9 cellular contexts compared by ENCODE assay signal in the genomic region with DNA sequence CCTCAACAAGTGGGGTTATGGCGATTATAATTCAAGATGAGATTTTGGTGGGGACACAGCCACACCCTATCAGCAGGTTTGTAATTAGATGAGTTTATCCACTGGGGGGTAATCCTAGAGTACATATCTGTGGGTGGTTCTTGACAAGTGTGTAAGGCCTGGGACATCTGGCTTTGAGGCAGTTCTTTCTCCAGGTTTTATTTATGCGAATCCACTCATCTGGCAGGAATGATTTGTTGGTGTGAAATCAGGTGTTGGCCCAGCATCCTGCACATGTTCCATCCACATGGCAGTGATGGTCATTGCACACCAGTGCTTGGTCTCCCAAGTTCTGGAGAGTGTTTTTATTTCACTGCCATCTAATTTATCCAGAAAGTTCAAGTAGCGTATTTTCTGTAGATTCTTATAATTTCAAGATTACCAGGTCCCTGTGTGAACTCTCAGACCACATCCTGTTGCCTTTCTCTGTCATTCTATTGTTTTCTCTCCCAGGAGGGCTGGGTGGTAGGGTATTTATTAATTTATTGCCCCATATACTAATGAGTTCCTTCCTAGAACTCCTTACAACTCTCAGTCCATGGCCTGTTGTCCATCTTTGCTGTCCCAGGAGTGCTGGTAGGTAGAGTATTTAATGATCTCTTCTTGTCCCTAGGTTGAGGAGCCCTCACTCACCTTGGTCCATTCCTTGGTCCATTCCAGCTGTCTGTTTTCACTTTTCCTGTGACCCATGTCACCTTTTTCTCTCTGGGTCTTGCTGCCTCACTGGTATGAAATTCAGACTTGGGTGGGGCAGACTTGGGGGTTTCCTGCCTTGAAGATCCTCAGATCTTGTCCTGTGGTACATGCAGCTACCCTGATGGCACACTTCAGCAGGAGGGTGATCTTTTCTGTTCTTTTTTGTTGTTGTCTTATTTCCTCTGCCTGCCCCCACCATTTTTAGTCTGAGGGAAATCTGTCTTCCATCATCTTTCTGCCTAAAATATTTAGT. TPM values are rescaled to one million over a fixed set of nuclear protein-coding genes. Genes with fewer than 3 reads are reported as not detected.
A peak's percentile ranks its signal among the peaks of the same experiment; 100 is the strongest.
DNase-seq lines count a peak whose midpoint lies in the region; ATAC-seq and TF ChIP-seq lines count a peak whose summit lies in the region.
"Had no signal": no experiment of that assay in that cellular context is flagged by ENCODE, and none has a peak within 500 bp of the region (broad histone marks: within the 10 kb centered on the region; RNA-seq: fewer than 3 reads in every experiment).

No MANE protein-coding gene starts in this region.

- POLR2A ChIA-PET in activated CD4-positive, alpha-beta T cell treated with anti-CD3 and anti-CD28 coated beads, Interleukin-2, amount 10 ng/mL, durations not matched to agents 7 days and 5 days (lab: Charles Lee), result no interaction called here

- CTCF ChIA-PET in activated CD4-positive, alpha-beta T cell treated with anti-CD3 and anti-CD28 coated beads, Interleukin-2, amount 10 ng/mL, durations not matched to agents 7 days and 5 days (lab: Charles Lee), result interaction anchor here (0.7 kb wide), 1 partner anchor 8 kb away, joined by 3 read pairs; no protein-coding TSS in a partner anchor

- peaks cover 33% of the 10 kb centered on the region for H3K4me1 ChIP-seq in vagina

- H3K9me3 Mint-ChIP-seq in activated CD4-positive, alpha-beta T cell treated with anti-CD3 and anti-CD28 coated beads, Interleukin-2, amount 10 ng/mL, durations not matched to agents 7 days and 5 days, result peaks cover 5% of the 10 kb centered on the region
- no peaks in the 10 kb centered on the region for H3K9me3 Mint-ChIP-seq in activated T-cell treated with anti-CD3 and anti-CD28 coated beads, Interleukin-2, amount 50 U/mL, for 4 hours
- H3K9me3 Mint-ChIP-seq in nephron progenitor cell, result peaks cover 36% of the 10 kb centered on the region

- H3K27me3 Mint-ChIP-seq in activated CD4-positive, alpha-beta T cell treated with anti-CD3 and anti-CD28 coated beads, Interleukin-2, amount 10 ng/mL, durations not matched to agents 7 days and 5 days, result no peaks in the 10 kb centered on the region
- H3K27me3 Mint-ChIP-seq in activated T-cell treated with anti-CD3 and anti-CD28 coated beads, Interleukin-2, amount 50 U/mL, for 4 hours (ENCODE audit: low read depth), result no peaks in the 10 kb centered on the region
- H3K27me3 Mint-ChIP-seq in nephron progenitor cell (ENCODE audit: low read depth, poor library complexity), result no peaks in the 10 kb centered on the region

- no peak overlapping the region for H3K27ac ChIP-seq in vagina

- peak; percentile 47 for DNase-seq in activated CD4-positive, alpha-beta T cell treated with anti-CD3 and anti-CD28 coated beads, Interleukin-2, amount 10 ng/mL, durations not matched to agents 7 days and 5 days
- DNase-seq in activated CD4-positive, alpha-beta T cell treated with anti-CD3 and anti-CD28 coated beads for 1 hour, result no peak
- DNase-seq in activated T-cell treated with anti-CD3 and anti-CD28 coated beads, Interleukin-2, amount 50 U/mL, for 4 hours, result peak; percentile 12
- DNase-seq in nephron progenitor cell (no peak), NCI-H2107 (lab: John Stamatoyannopoulos, UW) (no peak), vagina (ENCODE audit: extremely low spot score in 2 of 2) (no peak), CD1c-positive myeloid dendritic cell (ENCODE audit: extremely low spot score) (no peak)
- DNase-seq: dermis blood vessel endothelial cell had no signal

- ATAC-seq in HG03108 (IDR thresholded peaks at IDR 0.05; ENCODE audit: unreplicated experiment), result peak; percentile 71
- ATAC-seq in activated T-cell treated with anti-CD3 and anti-CD28 coated beads, Interleukin-2, amount 50 U/mL, for 4 hours, result peak; percentile 48 to 60

- H3K36me3 ChIP-seq in vagina, result peaks cover 0 to 7% of the 10 kb centered on the region in 2 donors

- peaks cover 66% of the 10 kb centered on the region for H3K4me1 Mint-ChIP-seq in activated CD4-positive, alpha-beta T cell treated with anti-CD3 and anti-CD28 coated beads, Interleukin-2, amount 10 ng/mL, durations not matched to agents 7 days and 5 days
- peaks cover 78% of the 10 kb centered on the region for H3K4me1 Mint-ChIP-seq in activated T-cell treated with anti-CD3 and anti-CD28 coated beads, Interleukin-2, amount 50 U/mL, for 4 hours (ENCODE audit: low read depth)
- H3K4me1 Mint-ChIP-seq in nephron progenitor cell, result peaks cover 21% of the 10 kb centered on the region

- TF ChIP-seq CTCF in nephron progenitor cell (IDR thresholded peaks at IDR 0.05), result no peak
- TF ChIP-seq CTCF in vagina (IDR thresholded peaks at IDR 0.05), result no peak

- H3K4me3 ChIP-seq in vagina, result no peak overlapping the region

- H3K9me3 ChIP-seq in vagina, result no peaks in the 10 kb centered on the region

- H3K4me3 Mint-ChIP-seq in activated CD4-positive, alpha-beta T cell treated with anti-CD3 and anti-CD28 coated beads, Interleukin-2, amount 10 ng/mL, durations not matched to agents 7 days and 5 days, result peak overlapping the region; percentile 33
- H3K4me3 Mint-ChIP-seq in activated T-cell treated with anti-CD3 and anti-CD28 coated beads, Interleukin-2, amount 50 U/mL, for 4 hours, result peak overlapping the region; percentile 51
- no peak overlapping the region for H3K4me3 Mint-ChIP-seq in nephron progenitor cell

- peaks cover 75% of the 10 kb centered on the region for H3K36me3 Mint-ChIP-seq in activated CD4-positive, alpha-beta T cell treated with anti-CD3 and anti-CD28 coated beads, Interleukin-2, amount 10 ng/mL, durations not matched to agents 7 days and 5 days (ENCODE audit: low read depth)
- peaks cover 36% of the 10 kb centered on the region for H3K36me3 Mint-ChIP-seq in activated T-cell treated with anti-CD3 and anti-CD28 coated beads, Interleukin-2, amount 50 U/mL, for 4 hours (ENCODE audit: insufficient read depth)
- peaks cover 95% of the 10 kb centered on the region for H3K36me3 Mint-ChIP-seq in nephron progenitor cell (ENCODE audit: low read depth)

- H3K27me3 ChIP-seq in vagina, result no peaks in the 10 kb centered on the region

- intact Hi-C loops in vagina (cut with DNase I), result no loop called here

- H3K27ac Mint-ChIP-seq in activated CD4-positive, alpha-beta T cell treated with anti-CD3 and anti-CD28 coated beads, Interleukin-2, amount 10 ng/mL, durations not matched to agents 7 days and 5 days, result peak overlapping the region; percentile 93
- peak overlapping the region; percentile 4 for H3K27ac Mint-ChIP-seq in nephron progenitor cell

- no peak for TF ChIP-seq POLR2A in vagina (IDR thresholded peaks at IDR 0.05)

RNA-seq across cellular contexts. Expression of a gene that starts 10.5 kb away (rescaled TPM):
- total RNA-seq in activated CD4-positive, alpha-beta T cell treated with anti-CD3 and anti-CD28 coated beads, Interleukin-2, amount 10 ng/mL, durations not matched to agents 7 days and 5 days, result 10 to 100 TPM; 34.1 to 34.2 TPM
- total RNA-seq in activated T-cell treated with anti-CD3 and anti-CD28 coated beads, Interleukin-2, amount 50 U/mL, for 4 hours, result 10 to 100 TPM; 28.5 to 31.3 (median 30.1) TPM
- 20.1 TPM for total RNA-seq in vagina

Comparison
In these comparisons a context has a peak if more than half of its experiments do, and no peak if none do; other contexts are left out.
1. DNase-seq: peak in activated CD4-positive, alpha-beta T cell treated with anti-CD3 and anti-CD28 coated beads, Interleukin-2, amount 10 ng/mL, durations not matched to agents 7 days and 5 days (single experiment) and activated T-cell treated with anti-CD3 and anti-CD28 coated beads, Interleukin-2, amount 50 U/mL, for 4 hours (single experiment); none in activated CD4-positive, alpha-beta T cell treated with anti-CD3 and anti-CD28 coated beads for 1 hour (single experiment), nephron progenitor cell (single experiment), NCI-H2107 (single experiment), vagina (0 of 2) and CD1c-positive myeloid dendritic cell (single experiment).